ENCODE assay signal across 8 cellular contexts in genomic region chr14:103715052-103716000, GRCh38. TPM values are rescaled to one million over a fixed set of nuclear protein-coding genes. Genes with fewer than 3 reads are reported as not detected.
DNase-seq lines count a peak whose midpoint lies in the region; ATAC-seq, FAIRE-seq and TF ChIP-seq lines count a peak whose summit lies in the region.

Gene XRCC3 (minus strand): TSS chr14:103715451. CDS start chr14:103711087, 4,364 bp downstream.
Gene ZFYVE21 (plus strand): TSS chr14:103715810. CDS start chr14:103715842, 32 bp downstream.

- peak within 1 kb of the TSS; percentile 85 for H3K27ac Mint-ChIP-seq in chondrocyte (ENCODE audit: unreplicated experiment)

- H3K4me3 Mint-ChIP-seq in chondrocyte (ENCODE audit: unreplicated experiment), result peak within 1 kb of the TSS; percentile 75

- H3K27ac ChIP-seq in kidney (ENCODE audit: low read depth in 2 of 2, low read length in 2 of 2), result no peak within 1 kb of the TSS

- peak within 1 kb of the TSS; percentile 51 to 62 for H3K4me3 ChIP-seq in kidney (ENCODE audit: low read length in 2 of 2)

- TF ChIP-seq CTCF in chondrocyte (IDR thresholded peaks at IDR 0.05) (no peak), kidney (IDR thresholded peaks at IDR 0.05; ENCODE audit: borderline replicate concordance, extremely low read depth, insufficient read depth) (no peak)

- peaks cover 16 to 21% of the 10 kb centered on the region in 2 donors for H3K4me1 ChIP-seq in kidney (ENCODE audit: control insufficient read depth in 1 of 2, insufficient read depth in 1 of 2, low read depth in 1 of 2, low read length in 2 of 2)

- intact Hi-C loops in kidney (cut with DNase I), result no loop called here

- peak; percentile 93 for ATAC-seq in HG03432 (IDR thresholded peaks at IDR 0.05; ENCODE audit: unreplicated experiment)

- peak; percentile 100 for DNase-seq in AG20443 (ENCODE audit: low spot score)
- DNase-seq in NCI-H510A (lab: John Stamatoyannopoulos, UW), result peak; percentile 99
- peak; percentile 99 for DNase-seq in activated CD4-positive, alpha-beta T cell treated with anti-CD3 and anti-CD28 coated beads for 1 hour
- peak; percentile 100 for DNase-seq in chondrocyte (ENCODE audit: low spot score)
- peak; percentile 100 for DNase-seq in kidney
- DNase-seq in stimulated activated CD4-positive, alpha-beta T cell treated with anti-CD3 and anti-CD28 coated beads, Interleukin-15, amount 100 ng/mL, for 24 hours, result peak; percentile 100

- H3K36me3 Mint-ChIP-seq in chondrocyte (ENCODE audit: low read depth), result peaks cover 2% of the 10 kb centered on the region

- H3K9me3 Mint-ChIP-seq in chondrocyte (ENCODE audit: low read depth), result no peaks in the 10 kb centered on the region

- no peaks in the 10 kb centered on the region for H3K9me3 ChIP-seq in kidney (ENCODE audit: control insufficient read depth in 1 of 2, low read length in 2 of 2)

- H3K36me3 ChIP-seq in kidney (ENCODE audit: control insufficient read depth in 1 of 2, insufficient read depth in 2 of 2, low read length in 2 of 2), result no peaks in the 10 kb centered on the region

- FAIRE-seq in kidney (lab: Jason Lieb, UNC), result peak; percentile 98

- peaks cover 51% of the 10 kb centered on the region for H3K4me1 Mint-ChIP-seq in chondrocyte (ENCODE audit: low read depth)

- H3K9ac ChIP-seq in kidney (ENCODE audit: low read length in 2 of 2), result peak within 1 kb of the TSS; percentile 63

- H3K27me3 Mint-ChIP-seq in chondrocyte (ENCODE audit: low read depth), result no peaks in the 10 kb centered on the region

- peak; percentile 87 for TF ChIP-seq POLR2A in GM19099 (IDR thresholded peaks at IDR 0.05; ENCODE audit: extremely low read depth, insufficient read length, low read depth)

RNA-seq across cellular contexts. Expression of gene XRCC3, which starts in this region (rescaled TPM):
- total RNA-seq in chondrocyte (3.4 to 9.9 TPM (median 6.6 TPM) in 3 replicates), kidney (6.3 TPM)
- 2.8 TPM for polyA plus RNA-seq in kidney (ENCODE audit: insufficient read depth, low read depth, low replicate concordance)

RNA-seq across cellular contexts. Expression of gene ZFYVE21, which starts in this region (rescaled TPM):
- total RNA-seq in chondrocyte (68.6 to 84.3 TPM (median 68.6 TPM) in 3 replicates), kidney (70.9 TPM)
- polyA plus RNA-seq in kidney (ENCODE audit: insufficient read depth, low read depth, low replicate concordance), result 67.8 TPM
